Comparison of ENCODE assay signal across 29 cellular contexts in the genomic region with DNA sequence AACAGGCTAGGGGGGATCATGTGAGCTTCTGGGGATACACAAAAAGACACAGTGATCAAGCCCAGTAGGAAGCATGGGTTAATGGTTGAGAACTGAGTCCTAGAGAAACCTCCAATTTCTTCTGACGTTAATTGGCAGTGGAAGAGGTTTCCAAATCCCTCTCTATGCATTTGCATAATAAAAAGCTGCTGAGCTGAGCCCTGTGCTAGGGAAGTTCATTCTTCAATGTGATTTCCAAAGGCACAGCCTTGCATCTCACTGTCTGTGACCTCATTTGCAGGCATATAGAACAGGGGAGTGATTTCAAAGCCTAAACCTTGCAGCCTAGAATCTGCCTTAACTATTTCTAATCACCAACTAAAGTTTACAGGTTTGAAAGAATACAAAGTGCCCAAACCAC. TPM values are rescaled to one million over a fixed set of nuclear protein-coding genes. Genes with fewer than 3 reads are reported as not detected.
"Had no signal": no experiment of that assay in that cellular context is flagged by ENCODE, and none has a peak within 500 bp of the region (broad histone marks: within the 10 kb centered on the region; RNA-seq: fewer than 3 reads in every experiment).

No MANE protein-coding gene starts in this region.

- DNase-seq: activated B cell treated with CpG ODN at 0.5 μM for 24 hours; activated CD4-positive, alpha-beta T cell treated with anti-CD3 and anti-CD28 coated beads, Interleukin-2, amount 50 U/mL, for 4 hours; activated naive CD4-positive, alpha-beta T cell treated with Interleukin-2 at 50 U/mL for 16 hours; activated T-cell treated with anti-CD3 and anti-CD28 coated beads for 4 hours; activated T-cell treated with anti-CD3 and anti-CD28 coated beads, Interleukin-2, amount 50 U/mL, for 72 hours; adrenal gland; brain microvascular endothelial cell; cortex of kidney; effector memory CD8-positive, alpha-beta T cell; erythroblast; left cardiac atrium; mammary epithelial cell; naive thymus-derived CD8-positive, alpha-beta T cell; pancreas; stimulated activated CD4-positive, alpha-beta T cell treated with anti-CD3 and anti-CD28 coated beads, Interleukin-1b, Interleukin-23, amount 100 ng/mL, for 48 hours; stimulated activated CD4-positive, alpha-beta T cell treated with anti-CD3 and anti-CD28 coated beads, Interleukin-4, amount 100 ng/mL, for 4 hours; stimulated activated CD8-positive, alpha-beta memory T cell treated with anti-CD3 and anti-CD28 coated beads, Interleukin-4, amount 100 ng/mL, for 48 hours; stimulated activated naive CD8-positive, alpha-beta T cell treated with anti-CD3 and anti-CD28 coated beads, Interleukin-15, amount 100 ng/mL, for 72 hours; substantia nigra; T-helper 2 cell; upper lobe of left lung had no signal

- H3K9me3 Mint-ChIP-seq: activated B cell treated with CpG ODN at 0.5 μM for 24 hours; neural crest cell; stimulated activated memory B cell treated with anti-CD40 and anti-IgM and Interleukin-4, amounts not matched to agents 10 μg/mL and 1 μg/mL and 100 μg/mL, for 72 hours; stimulated activated naive CD8-positive, alpha-beta T cell treated with anti-CD3 and anti-CD28 coated beads, Interleukin-15, amount 100 ng/mL, for 72 hours had no signal

- H3K27ac Mint-ChIP-seq: activated B cell treated with CpG ODN at 0.5 μM for 24 hours; activated naive CD8-positive, alpha-beta T cell; activated T-cell treated with anti-CD3 and anti-CD28 coated beads, Interleukin-2, amount 50 U/mL, for 72 hours; effector memory CD8-positive, alpha-beta T cell; naive thymus-derived CD8-positive, alpha-beta T cell; stimulated activated memory B cell treated with anti-CD40 and anti-IgM and Interleukin-4, amounts not matched to agents 10 μg/mL and 1 μg/mL and 100 μg/mL, for 72 hours; stimulated activated naive CD8-positive, alpha-beta T cell treated with anti-CD3 and anti-CD28 coated beads, Interleukin-15, amount 100 ng/mL, for 72 hours had no signal

- H3K4me1 ChIP-seq: adrenal gland, ascending aorta, gastroesophageal sphincter, pancreas, prostate gland, upper lobe of left lung, vagina had no signal

- H3K36me3 Mint-ChIP-seq: activated naive CD8-positive, alpha-beta T cell; naive thymus-derived CD8-positive, alpha-beta T cell; stimulated activated memory B cell treated with anti-CD40 and anti-IgM and Interleukin-4, amounts not matched to agents 10 μg/mL and 1 μg/mL and 100 μg/mL, for 72 hours had no signal

- H3K27ac ChIP-seq: adrenal gland, ascending aorta, brain microvascular endothelial cell, gastroesophageal sphincter, pancreas, upper lobe of left lung, vagina had no signal

- H3K4me3 Mint-ChIP-seq: activated B cell treated with CpG ODN at 0.5 μM for 24 hours; activated naive CD8-positive, alpha-beta T cell; activated T-cell treated with anti-CD3 and anti-CD28 coated beads, Interleukin-2, amount 50 U/mL, for 72 hours; effector memory CD8-positive, alpha-beta T cell; naive thymus-derived CD8-positive, alpha-beta T cell; neural crest cell; stimulated activated memory B cell treated with anti-CD40 and anti-IgM and Interleukin-4, amounts not matched to agents 10 μg/mL and 1 μg/mL and 100 μg/mL, for 72 hours; stimulated activated naive CD8-positive, alpha-beta T cell treated with anti-CD3 and anti-CD28 coated beads, Interleukin-15, amount 100 ng/mL, for 72 hours had no signal

- H3K36me3 ChIP-seq: adrenal gland, ascending aorta, brain microvascular endothelial cell, gastroesophageal sphincter, pancreas, prostate gland, upper lobe of left lung, vagina had no signal

- ATAC-seq: activated T-cell treated with anti-CD3 and anti-CD28 coated beads, Interleukin-2, amount 50 U/mL, for 72 hours; effector memory CD8-positive, alpha-beta T cell; gastroesophageal sphincter; left cardiac atrium; naive thymus-derived CD8-positive, alpha-beta T cell; pancreas; stimulated activated memory B cell treated with anti-CD40 and anti-IgM and Interleukin-4, amounts not matched to agents 10 μg/mL and 1 μg/mL and 100 μg/mL, for 72 hours; stimulated activated naive CD8-positive, alpha-beta T cell treated with anti-CD3 and anti-CD28 coated beads, Interleukin-15, amount 100 ng/mL, for 72 hours had no signal

- H3K27me3 ChIP-seq: adrenal gland, ascending aorta, brain microvascular endothelial cell, gastroesophageal sphincter, pancreas, upper lobe of left lung, vagina had no signal

- H3K9me3 ChIP-seq: adrenal gland, ascending aorta, gastroesophageal sphincter, pancreas, prostate gland, upper lobe of left lung, vagina had no signal

- H3K27me3 Mint-ChIP-seq: activated naive CD8-positive, alpha-beta T cell had no signal

- H3K4me1 Mint-ChIP-seq: activated B cell treated with CpG ODN at 0.5 μM for 24 hours; neural crest cell; stimulated activated memory B cell treated with anti-CD40 and anti-IgM and Interleukin-4, amounts not matched to agents 10 μg/mL and 1 μg/mL and 100 μg/mL, for 72 hours; stimulated activated naive CD8-positive, alpha-beta T cell treated with anti-CD3 and anti-CD28 coated beads, Interleukin-15, amount 100 ng/mL, for 72 hours had no signal

- H3K4me3 ChIP-seq: adrenal gland, ascending aorta, gastroesophageal sphincter, pancreas, prostate gland, smooth muscle cell, upper lobe of left lung, vagina had no signal

RNA-seq across cellular contexts. Expression of a gene that starts 0.8 kb away (rescaled TPM):
- total RNA-seq: activated B cell treated with CpG ODN at 0.5 μM for 24 hours; activated T-cell treated with anti-CD3 and anti-CD28 coated beads, Interleukin-2, amount 50 U/mL, for 72 hours; naive thymus-derived CD8-positive, alpha-beta T cell had no signal
- polyA plus RNA-seq: naive thymus-derived CD8-positive, alpha-beta T cell had no signal
